Comparison of ENCODE assay signal across 1 cellular context in the genomic region with DNA sequence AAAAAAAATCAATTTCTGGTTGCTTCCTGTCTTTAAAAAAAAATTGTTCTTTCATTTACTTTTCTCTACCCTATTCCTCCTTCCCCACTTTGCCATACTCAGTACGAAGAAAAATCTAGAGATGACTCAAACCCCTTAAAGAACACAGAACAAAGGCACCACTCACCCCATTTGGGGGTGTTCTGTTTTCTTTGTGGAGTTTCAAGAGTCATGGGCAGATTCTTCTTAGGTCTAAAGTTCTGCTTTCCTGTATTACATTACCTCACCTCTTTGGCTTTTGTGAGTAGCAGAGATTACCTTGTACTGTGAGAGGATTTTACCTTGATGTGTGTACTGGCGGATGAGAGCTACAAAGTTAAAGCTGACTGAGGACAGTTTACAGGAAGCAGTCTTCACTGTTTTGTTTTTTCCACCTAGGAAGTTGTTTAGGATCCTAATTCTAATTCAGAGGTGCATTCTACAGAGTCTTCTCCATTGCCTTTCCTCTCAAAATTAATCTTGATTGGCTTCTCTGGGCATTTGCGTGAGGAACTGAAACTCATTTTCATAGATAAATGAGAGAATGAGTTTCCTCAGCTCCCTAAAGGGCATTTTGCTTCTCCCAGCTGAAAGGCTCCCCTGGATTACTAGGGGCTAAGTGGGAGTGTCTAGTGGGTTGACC.
TF ChIP-seq lines count a peak whose summit lies in the region.

No MANE protein-coding gene starts in this region.

TF ChIP-seq in GM12878, 131 proteins besides CTCF, POLR2A, EP300 and RAD21 (continued from another document):
- TF ChIP-seq, protein P1, sequence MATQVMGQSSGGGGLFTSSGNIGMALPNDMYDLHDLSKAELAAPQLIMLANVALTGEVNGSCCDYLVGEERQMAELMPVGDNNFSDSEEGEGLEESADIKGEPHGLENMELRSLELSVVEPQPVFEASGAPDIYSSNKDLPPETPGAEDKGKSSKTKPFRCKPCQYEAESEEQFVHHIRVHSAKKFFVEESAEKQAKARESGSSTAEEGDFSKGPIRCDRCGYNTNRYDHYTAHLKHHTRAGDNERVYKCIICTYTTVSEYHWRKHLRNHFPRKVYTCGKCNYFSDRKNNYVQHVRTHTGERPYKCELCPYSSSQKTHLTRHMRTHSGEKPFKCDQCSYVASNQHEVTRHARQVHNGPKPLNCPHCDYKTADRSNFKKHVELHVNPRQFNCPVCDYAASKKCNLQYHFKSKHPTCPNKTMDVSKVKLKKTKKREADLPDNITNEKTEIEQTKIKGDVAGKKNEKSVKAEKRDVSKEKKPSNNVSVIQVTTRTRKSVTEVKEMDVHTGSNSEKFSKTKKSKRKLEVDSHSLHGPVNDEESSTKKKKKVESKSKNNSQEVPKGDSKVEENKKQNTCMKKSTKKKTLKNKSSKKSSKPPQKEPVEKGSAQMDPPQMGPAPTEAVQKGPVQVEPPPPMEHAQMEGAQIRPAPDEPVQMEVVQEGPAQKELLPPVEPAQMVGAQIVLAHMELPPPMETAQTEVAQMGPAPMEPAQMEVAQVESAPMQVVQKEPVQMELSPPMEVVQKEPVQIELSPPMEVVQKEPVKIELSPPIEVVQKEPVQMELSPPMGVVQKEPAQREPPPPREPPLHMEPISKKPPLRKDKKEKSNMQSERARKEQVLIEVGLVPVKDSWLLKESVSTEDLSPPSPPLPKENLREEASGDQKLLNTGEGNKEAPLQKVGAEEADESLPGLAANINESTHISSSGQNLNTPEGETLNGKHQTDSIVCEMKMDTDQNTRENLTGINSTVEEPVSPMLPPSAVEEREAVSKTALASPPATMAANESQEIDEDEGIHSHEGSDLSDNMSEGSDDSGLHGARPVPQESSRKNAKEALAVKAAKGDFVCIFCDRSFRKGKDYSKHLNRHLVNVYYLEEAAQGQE (IDR thresholded peaks at IDR 0.05; ENCODE audit: low read depth, low read length) = no peak
- TF ChIP-seq EZH2 (IDR thresholded peaks at IDR 0.05; ENCODE audit: borderline replicate concordance, control insufficient read depth, low read depth, low read length) = no peak
- TF ChIP-seq ZNF217 (IDR thresholded peaks at IDR 0.05) = peak; percentile 42; the same call in 1 of the 2 replicates
- TF ChIP-seq EED (IDR thresholded peaks at IDR 0.05; ENCODE audit: low read depth) = peak; percentile 68
- no peak for TF ChIP-seq HDGF (IDR thresholded peaks at IDR 0.05)
- peak; percentile 35; the same call in 1 of the 2 replicates for TF ChIP-seq TCF7 (IDR thresholded peaks at IDR 0.05; ENCODE audit: borderline replicate concordance)
- TF ChIP-seq, protein P2, sequence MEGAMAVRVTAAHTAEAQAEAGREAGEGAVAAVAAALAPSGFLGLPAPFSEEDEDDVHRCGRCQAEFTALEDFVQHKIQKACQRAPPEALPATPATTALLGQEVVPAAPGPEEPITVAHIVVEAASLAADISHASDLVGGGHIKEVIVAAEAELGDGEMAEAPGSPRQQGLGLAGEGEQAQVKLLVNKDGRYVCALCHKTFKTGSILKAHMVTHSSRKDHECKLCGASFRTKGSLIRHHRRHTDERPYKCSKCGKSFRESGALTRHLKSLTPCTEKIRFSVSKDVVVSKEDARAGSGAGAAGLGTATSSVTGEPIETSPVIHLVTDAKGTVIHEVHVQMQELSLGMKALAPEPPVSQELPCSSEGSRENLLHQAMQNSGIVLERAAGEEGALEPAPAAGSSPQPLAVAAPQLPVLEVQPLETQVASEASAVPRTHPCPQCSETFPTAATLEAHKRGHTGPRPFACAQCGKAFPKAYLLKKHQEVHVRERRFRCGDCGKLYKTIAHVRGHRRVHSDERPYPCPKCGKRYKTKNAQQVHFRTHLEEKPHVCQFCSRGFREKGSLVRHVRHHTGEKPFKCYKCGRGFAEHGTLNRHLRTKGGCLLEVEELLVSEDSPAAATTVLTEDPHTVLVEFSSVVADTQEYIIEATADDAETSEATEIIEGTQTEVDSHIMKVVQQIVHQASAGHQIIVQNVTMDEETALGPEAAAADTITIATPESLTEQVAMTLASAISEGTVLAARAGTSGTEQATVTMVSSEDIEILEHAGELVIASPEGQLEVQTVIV (IDR thresholded peaks at IDR 0.05; ENCODE audit: borderline replicate concordance, partially characterized antibody) = no peak
- TF ChIP-seq ATF7 (IDR thresholded peaks at IDR 0.05; ENCODE audit: low read depth) = peak; percentile 91
- no peak for TF ChIP-seq ESRRA (IDR thresholded peaks at IDR 0.05; ENCODE audit: low read length)
- peak; percentile 62; the same call in 1 of the 2 replicates for TF ChIP-seq FOXM1 (IDR thresholded peaks at IDR 0.05; ENCODE audit: low read depth, low read length)
- TF ChIP-seq, protein P3, sequence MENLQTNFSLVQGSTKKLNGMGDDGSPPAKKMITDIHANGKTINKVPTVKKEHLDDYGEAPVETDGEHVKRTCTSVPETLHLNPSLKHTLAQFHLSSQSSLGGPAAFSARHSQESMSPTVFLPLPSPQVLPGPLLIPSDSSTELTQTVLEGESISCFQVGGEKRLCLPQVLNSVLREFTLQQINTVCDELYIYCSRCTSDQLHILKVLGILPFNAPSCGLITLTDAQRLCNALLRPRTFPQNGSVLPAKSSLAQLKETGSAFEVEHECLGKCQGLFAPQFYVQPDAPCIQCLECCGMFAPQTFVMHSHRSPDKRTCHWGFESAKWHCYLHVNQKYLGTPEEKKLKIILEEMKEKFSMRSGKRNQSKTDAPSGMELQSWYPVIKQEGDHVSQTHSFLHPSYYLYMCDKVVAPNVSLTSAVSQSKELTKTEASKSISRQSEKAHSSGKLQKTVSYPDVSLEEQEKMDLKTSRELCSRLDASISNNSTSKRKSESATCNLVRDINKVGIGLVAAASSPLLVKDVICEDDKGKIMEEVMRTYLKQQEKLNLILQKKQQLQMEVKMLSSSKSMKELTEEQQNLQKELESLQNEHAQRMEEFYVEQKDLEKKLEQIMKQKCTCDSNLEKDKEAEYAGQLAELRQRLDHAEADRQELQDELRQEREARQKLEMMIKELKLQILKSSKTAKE (IDR thresholded peaks at IDR 0.05; ENCODE audit: low read depth, poor library complexity, severe bottlenecking) = no peak
- no peak for TF ChIP-seq RB1 (IDR thresholded peaks at IDR 0.05; ENCODE audit: borderline replicate concordance)
- TF ChIP-seq JUNB (IDR thresholded peaks at IDR 0.05) = peak; percentile 85
- peak; percentile 54 for TF ChIP-seq RUNX3 (IDR thresholded peaks at IDR 0.05; ENCODE audit: low read length)
- TF ChIP-seq, protein P4, sequence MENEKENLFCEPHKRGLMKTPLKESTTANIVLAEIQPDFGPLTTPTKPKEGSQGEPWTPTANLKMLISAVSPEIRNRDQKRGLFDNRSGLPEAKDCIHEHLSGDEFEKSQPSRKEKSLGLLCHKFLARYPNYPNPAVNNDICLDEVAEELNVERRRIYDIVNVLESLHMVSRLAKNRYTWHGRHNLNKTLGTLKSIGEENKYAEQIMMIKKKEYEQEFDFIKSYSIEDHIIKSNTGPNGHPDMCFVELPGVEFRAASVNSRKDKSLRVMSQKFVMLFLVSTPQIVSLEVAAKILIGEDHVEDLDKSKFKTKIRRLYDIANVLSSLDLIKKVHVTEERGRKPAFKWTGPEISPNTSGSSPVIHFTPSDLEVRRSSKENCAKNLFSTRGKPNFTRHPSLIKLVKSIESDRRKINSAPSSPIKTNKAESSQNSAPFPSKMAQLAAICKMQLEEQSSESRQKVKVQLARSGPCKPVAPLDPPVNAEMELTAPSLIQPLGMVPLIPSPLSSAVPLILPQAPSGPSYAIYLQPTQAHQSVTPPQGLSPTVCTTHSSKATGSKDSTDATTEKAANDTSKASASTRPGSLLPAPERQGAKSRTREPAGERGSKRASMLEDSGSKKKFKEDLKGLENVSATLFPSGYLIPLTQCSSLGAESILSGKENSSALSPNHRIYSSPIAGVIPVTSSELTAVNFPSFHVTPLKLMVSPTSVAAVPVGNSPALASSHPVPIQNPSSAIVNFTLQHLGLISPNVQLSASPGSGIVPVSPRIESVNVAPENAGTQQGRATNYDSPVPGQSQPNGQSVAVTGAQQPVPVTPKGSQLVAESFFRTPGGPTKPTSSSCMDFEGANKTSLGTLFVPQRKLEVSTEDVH (IDR thresholded peaks at IDR 0.05; ENCODE audit: low read depth, partially characterized antibody) = no peak
- peak; percentile 90 for TF ChIP-seq SPI1 (IDR thresholded peaks at IDR 0.05; ENCODE audit: borderline replicate concordance, insufficient read depth, low read depth, low read length)
- no peak for TF ChIP-seq WRNIP1 (IDR thresholded peaks at IDR 0.05; ENCODE audit: borderline replicate concordance, low read depth, low read length)
- TF ChIP-seq, protein P5, sequence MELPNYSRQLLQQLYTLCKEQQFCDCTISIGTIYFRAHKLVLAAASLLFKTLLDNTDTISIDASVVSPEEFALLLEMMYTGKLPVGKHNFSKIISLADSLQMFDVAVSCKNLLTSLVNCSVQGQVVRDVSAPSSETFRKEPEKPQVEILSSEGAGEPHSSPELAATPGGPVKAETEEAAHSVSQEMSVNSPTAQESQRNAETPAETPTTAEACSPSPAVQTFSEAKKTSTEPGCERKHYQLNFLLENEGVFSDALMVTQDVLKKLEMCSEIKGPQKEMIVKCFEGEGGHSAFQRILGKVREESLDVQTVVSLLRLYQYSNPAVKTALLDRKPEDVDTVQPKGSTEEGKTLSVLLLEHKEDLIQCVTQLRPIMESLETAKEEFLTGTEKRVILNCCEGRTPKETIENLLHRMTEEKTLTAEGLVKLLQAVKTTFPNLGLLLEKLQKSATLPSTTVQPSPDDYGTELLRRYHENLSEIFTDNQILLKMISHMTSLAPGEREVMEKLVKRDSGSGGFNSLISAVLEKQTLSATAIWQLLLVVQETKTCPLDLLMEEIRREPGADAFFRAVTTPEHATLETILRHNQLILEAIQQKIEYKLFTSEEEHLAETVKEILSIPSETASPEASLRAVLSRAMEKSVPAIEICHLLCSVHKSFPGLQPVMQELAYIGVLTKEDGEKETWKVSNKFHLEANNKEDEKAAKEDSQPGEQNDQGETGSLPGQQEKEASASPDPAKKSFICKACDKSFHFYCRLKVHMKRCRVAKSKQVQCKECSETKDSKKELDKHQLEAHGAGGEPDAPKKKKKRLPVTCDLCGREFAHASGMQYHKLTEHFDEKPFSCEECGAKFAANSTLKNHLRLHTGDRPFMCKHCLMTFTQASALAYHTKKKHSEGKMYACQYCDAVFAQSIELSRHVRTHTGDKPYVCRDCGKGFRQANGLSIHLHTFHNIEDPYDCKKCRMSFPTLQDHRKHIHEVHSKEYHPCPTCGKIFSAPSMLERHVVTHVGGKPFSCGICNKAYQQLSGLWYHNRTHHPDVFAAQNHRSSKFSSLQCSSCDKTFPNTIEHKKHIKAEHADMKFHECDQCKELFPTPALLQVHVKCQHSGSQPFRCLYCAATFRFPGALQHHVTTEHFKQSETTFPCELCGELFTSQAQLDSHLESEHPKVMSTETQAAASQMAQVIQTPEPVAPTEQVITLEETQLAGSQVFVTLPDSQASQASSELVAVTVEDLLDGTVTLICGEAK (IDR thresholded peaks at IDR 0.05; ENCODE audit: borderline replicate concordance) = no peak
- 0 out of 2 replicates have a peak, but pooled peaks have one; percentile 36 for TF ChIP-seq JUND (IDR thresholded peaks at IDR 0.05; ENCODE audit: low read depth, low read length)
- no peak for TF ChIP-seq MXI1 (IDR thresholded peaks at IDR 0.05; ENCODE audit: low read depth, low read length)
- no peak for TF ChIP-seq RCOR1 (conservative IDR thresholded peaks at IDR 0.05; ENCODE audit: low read depth, low read length)
- TF ChIP-seq POLR2AphosphoS5 (IDR thresholded peaks at IDR 0.05; ENCODE audit: low read length) = no peak
- no peak for TF ChIP-seq CHD1 (IDR thresholded peaks at IDR 0.05; ENCODE audit: low read depth, low read length)
- peak; percentile 72 to 81; a peak in 3 of 4 replicates for TF ChIP-seq IKZF2 (IDR thresholded peaks at IDR 0.05)
- no peak for TF ChIP-seq ZNF24 (IDR thresholded peaks at IDR 0.05)
- TF ChIP-seq, protein P6, sequence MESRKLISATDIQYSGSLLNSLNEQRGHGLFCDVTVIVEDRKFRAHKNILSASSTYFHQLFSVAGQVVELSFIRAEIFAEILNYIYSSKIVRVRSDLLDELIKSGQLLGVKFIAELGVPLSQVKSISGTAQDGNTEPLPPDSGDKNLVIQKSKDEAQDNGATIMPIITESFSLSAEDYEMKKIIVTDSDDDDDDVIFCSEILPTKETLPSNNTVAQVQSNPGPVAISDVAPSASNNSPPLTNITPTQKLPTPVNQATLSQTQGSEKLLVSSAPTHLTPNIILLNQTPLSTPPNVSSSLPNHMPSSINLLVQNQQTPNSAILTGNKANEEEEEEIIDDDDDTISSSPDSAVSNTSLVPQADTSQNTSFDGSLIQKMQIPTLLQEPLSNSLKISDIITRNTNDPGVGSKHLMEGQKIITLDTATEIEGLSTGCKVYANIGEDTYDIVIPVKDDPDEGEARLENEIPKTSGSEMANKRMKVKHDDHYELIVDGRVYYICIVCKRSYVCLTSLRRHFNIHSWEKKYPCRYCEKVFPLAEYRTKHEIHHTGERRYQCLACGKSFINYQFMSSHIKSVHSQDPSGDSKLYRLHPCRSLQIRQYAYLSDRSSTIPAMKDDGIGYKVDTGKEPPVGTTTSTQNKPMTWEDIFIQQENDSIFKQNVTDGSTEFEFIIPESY (IDR thresholded peaks at IDR 0.05) = no peak
- TF ChIP-seq RELA (IDR thresholded peaks at IDR 0.05; ENCODE audit: borderline replicate concordance, partially characterized antibody) = no peak
- TF ChIP-seq, protein P7, sequence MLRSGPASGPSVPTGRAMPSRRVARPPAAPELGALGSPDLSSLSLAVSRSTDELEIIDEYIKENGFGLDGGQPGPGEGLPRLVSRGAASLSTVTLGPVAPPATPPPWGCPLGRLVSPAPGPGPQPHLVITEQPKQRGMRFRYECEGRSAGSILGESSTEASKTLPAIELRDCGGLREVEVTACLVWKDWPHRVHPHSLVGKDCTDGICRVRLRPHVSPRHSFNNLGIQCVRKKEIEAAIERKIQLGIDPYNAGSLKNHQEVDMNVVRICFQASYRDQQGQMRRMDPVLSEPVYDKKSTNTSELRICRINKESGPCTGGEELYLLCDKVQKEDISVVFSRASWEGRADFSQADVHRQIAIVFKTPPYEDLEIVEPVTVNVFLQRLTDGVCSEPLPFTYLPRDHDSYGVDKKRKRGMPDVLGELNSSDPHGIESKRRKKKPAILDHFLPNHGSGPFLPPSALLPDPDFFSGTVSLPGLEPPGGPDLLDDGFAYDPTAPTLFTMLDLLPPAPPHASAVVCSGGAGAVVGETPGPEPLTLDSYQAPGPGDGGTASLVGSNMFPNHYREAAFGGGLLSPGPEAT (IDR thresholded peaks at IDR 0.05; ENCODE audit: low read depth) = peak; percentile 66; the same call in 1 of the 2 replicates
